In genomic region chr9:116661037-116661954, GRCh38 we compare ENCODE assay signal across 8 cellular contexts. TPM values are rescaled to one million over a fixed set of nuclear protein-coding genes. Genes with fewer than 3 reads are reported as not detected.
A peak's percentile ranks its signal among the peaks of the same experiment; 100 is the strongest.
DNase-seq lines count a peak whose midpoint lies in the region; ATAC-seq, FAIRE-seq and TF ChIP-seq lines count a peak whose summit lies in the region.

No MANE protein-coding gene starts in this region.

- no peaks in the 10 kb centered on the region; the same call in 1 of the 2 replicates for H3K27me3 Mint-ChIP-seq in H9 (ENCODE audit: low read depth)
- no peaks in the 10 kb centered on the region for H3K27me3 Mint-ChIP-seq in activated CD4-positive, alpha-beta memory T cell treated with anti-CD3 and anti-CD28 coated beads for 36 hours

- H3K4me3 Mint-ChIP-seq in H9: no peak overlapping the region
- no peak overlapping the region for H3K4me3 Mint-ChIP-seq in activated CD4-positive, alpha-beta memory T cell treated with anti-CD3 and anti-CD28 coated beads for 36 hours

- no peak overlapping the region for H3K27ac Mint-ChIP-seq in H9
- H3K27ac Mint-ChIP-seq in activated CD4-positive, alpha-beta memory T cell treated with anti-CD3 and anti-CD28 coated beads for 36 hours: no peak overlapping the region

- H3K4me3 ChIP-seq in MG63 (no peak overlapping the region), RWPE2 (ENCODE audit: severe bottlenecking) (no peak overlapping the region), endothelial cell of umbilical vein (replicated peaks in 1 of 3; ENCODE audit: insufficient read depth in 1 of 3, low read depth in 1 of 3, low read length in 3 of 3) (no peak overlapping the region), mesendoderm (ENCODE audit: low read length) (no peak overlapping the region)

- no peak overlapping the region for H2BK15ac ChIP-seq in H9 (ENCODE audit: low read depth, low read length)
- H2BK15ac ChIP-seq in mesendoderm (replicated peaks; ENCODE audit: low read depth): no peak overlapping the region

- no TSS peak for BruUV-seq in endothelial cell of umbilical vein (replicated peaks; lab: Mats Ljungman, UMichigan)

- H3K9me3 ChIP-seq in H9 (ENCODE audit: control insufficient read depth, low read depth, low read length): no peaks in the 10 kb centered on the region
- no peaks in the 10 kb centered on the region for H3K9me3 ChIP-seq in MG63
- H3K9me3 ChIP-seq in RWPE2 (ENCODE audit: severe bottlenecking): no peaks in the 10 kb centered on the region
- H3K9me3 ChIP-seq in endothelial cell of umbilical vein (replicated peaks; ENCODE audit: control insufficient read depth, insufficient read depth, low read length): no peaks in the 10 kb centered on the region

- H2BK12ac ChIP-seq in H9 (ENCODE audit: insufficient read length, low read depth, low read length): no peak overlapping the region

- H3K4me1 Mint-ChIP-seq in H9: peaks cover 5 to 6% of the 10 kb centered on the region in 2 experiments
- no peaks in the 10 kb centered on the region for H3K4me1 Mint-ChIP-seq in activated CD4-positive, alpha-beta memory T cell treated with anti-CD3 and anti-CD28 coated beads for 36 hours (ENCODE audit: low read depth)

- TF ChIP-seq CTCF in H9 (conservative IDR thresholded peaks at IDR 0.05) (peak; percentile 85), RWPE2 (IDR thresholded peaks at IDR 0.05; ENCODE audit: poor library complexity, severe bottlenecking) (peak; percentile 83), endothelial cell of umbilical vein (IDR thresholded peaks at IDR 0.05; ENCODE audit: extremely low read depth in 1 of 2, insufficient read depth in 1 of 2, low read depth in 1 of 2, low read length in 2 of 2) (peak; percentile 51 to 59)

- H3K36me3 ChIP-seq in MG63 (no peaks in the 10 kb centered on the region), RWPE2 (ENCODE audit: low read depth) (no peaks in the 10 kb centered on the region), endothelial cell of umbilical vein (ENCODE audit: control insufficient read depth in 2 of 2, extremely low read depth in 1 of 2, insufficient read depth in 2 of 2, low read length in 2 of 2) (no peaks in the 10 kb centered on the region), mesendoderm (ENCODE audit: control insufficient read depth, insufficient read depth, low read length) (no peaks in the 10 kb centered on the region)

- peak; percentile 78 for FAIRE-seq in endothelial cell of umbilical vein (lab: Jason Lieb, UNC)

- H3K27ac ChIP-seq in H9 (ENCODE audit: insufficient read length, low read depth, low read length): no peak overlapping the region
- H3K27ac ChIP-seq in RWPE2 (ENCODE audit: poor library complexity, severe bottlenecking): no peak overlapping the region
- H3K27ac ChIP-seq in endothelial cell of umbilical vein (ENCODE audit: insufficient read depth, low read depth, low read length): no peak overlapping the region
- no peak overlapping the region for H3K27ac ChIP-seq in mesendoderm (ENCODE audit: low read depth, low read length)

- no peaks in the 10 kb centered on the region for H3K79me1 ChIP-seq in H9 (ENCODE audit: insufficient read depth, low read depth, low read length, poor library complexity, severe bottlenecking)
- no peaks in the 10 kb centered on the region for H3K79me1 ChIP-seq in mesendoderm (ENCODE audit: low read length)

- H3K4ac ChIP-seq in H9 (ENCODE audit: low read depth, low read length) (no peak overlapping the region), mesendoderm (ENCODE audit: low read depth, low read length) (no peak overlapping the region)

- no peaks in the 10 kb centered on the region for H3K4me1 ChIP-seq in H9 (ENCODE audit: insufficient read depth, low read length)
- H3K4me1 ChIP-seq in RWPE2 (ENCODE audit: insufficient read depth, poor library complexity, severe bottlenecking): peaks cover 5% of the 10 kb centered on the region
- H3K4me1 ChIP-seq in endothelial cell of umbilical vein (ENCODE audit: control insufficient read depth, extremely low read depth, insufficient read depth, low read length): no peaks in the 10 kb centered on the region
- H3K4me1 ChIP-seq in mesendoderm (ENCODE audit: control insufficient read depth, low read depth, low read length): no peaks in the 10 kb centered on the region

- no peaks in the 10 kb centered on the region for H3K27me3 ChIP-seq in H9 (ENCODE audit: insufficient read depth, low read length)
- H3K27me3 ChIP-seq in MG63: no peaks in the 10 kb centered on the region
- H3K27me3 ChIP-seq in RWPE2 (ENCODE audit: insufficient read depth, poor library complexity, severe bottlenecking): no peaks in the 10 kb centered on the region
- H3K27me3 ChIP-seq in endothelial cell of umbilical vein (ENCODE audit: control insufficient read depth in 2 of 2, insufficient read depth in 2 of 2, low read length in 2 of 2): no peaks in the 10 kb centered on the region
- H3K27me3 ChIP-seq in mesendoderm (ENCODE audit: insufficient read depth, low read length, poor library complexity): no peaks in the 10 kb centered on the region

- no peaks in the 10 kb centered on the region for H3K9me3 Mint-ChIP-seq in H9
- no peaks in the 10 kb centered on the region for H3K9me3 Mint-ChIP-seq in activated CD4-positive, alpha-beta memory T cell treated with anti-CD3 and anti-CD28 coated beads for 36 hours

- dilution Hi-C loops in endothelial cell of umbilical vein (cut with MboI; ENCODE audit: extremely low pct_ligation_motif_present, low sequenced_read_pairs): no loop called here

- H3K9ac ChIP-seq in H9 (ENCODE audit: extremely low read depth, insufficient read length, low read length): no peak overlapping the region
- no peak overlapping the region for H3K9ac ChIP-seq in endothelial cell of umbilical vein (replicated peaks; ENCODE audit: extremely low read depth, insufficient read depth, low read length)
- no peak overlapping the region for H3K9ac ChIP-seq in mesendoderm (ENCODE audit: low read length)

- CTCF ChIA-PET in endothelial cell of umbilical vein (lab: Charles Lee): interaction anchor here (1.3 to 1.7 kb wide), 2 partner anchors 509 to 1068 kb away, joined by 4 to 17 read pairs; no protein-coding TSS in a partner anchor
- CTCF ChIA-PET in activated CD4-positive, alpha-beta memory T cell treated with anti-CD3 and anti-CD28 coated beads for 36 hours (lab: Charles Lee): interaction anchor here (0.8 to 2.2 kb wide), 4 partner anchors 15 to 1067 kb away, joined by 3 to 7 read pairs (median 4); no protein-coding TSS in a partner anchor

- peak; percentile 10 for DNase-seq in 8988T
- peak; percentile 68 for DNase-seq in GM04503 (ENCODE audit: low read depth)
- peak; percentile 41 for DNase-seq in H9
- peak; percentile 16 for DNase-seq in MG63
- no peak for DNase-seq in RWPE2 (ENCODE audit: low spot score)
- peak; percentile 58 for DNase-seq in endothelial cell of umbilical vein (ENCODE audit: low read depth, low spot score)
- peak; percentile 86 for DNase-seq in mesendoderm
- DNase-seq in activated CD4-positive, alpha-beta memory T cell treated with anti-CD3 and anti-CD28 coated beads for 36 hours: no peak

- no peaks in the 10 kb centered on the region for H3K23me2 ChIP-seq in H9 (ENCODE audit: insufficient read length, low read depth, low read length, poor library complexity, severe bottlenecking)

- H3K23ac ChIP-seq in H9 (ENCODE audit: insufficient read length, low read depth, low read length): no peak overlapping the region
- no peak overlapping the region for H3K23ac ChIP-seq in mesendoderm (ENCODE audit: low read length)

- intact Hi-C loops in endothelial cell of umbilical vein (cut with micrococcal nuclease): loop anchor here (1.0 to 5.0 kb wide), 4 partner anchors 72 to 1070 kb away; no protein-coding TSS in a partner anchor
- intact Hi-C loops in activated CD4-positive, alpha-beta memory T cell treated with anti-CD3 and anti-CD28 coated beads for 36 hours (cut with micrococcal nuclease): loop anchor here (1.0 kb wide), 2 partner anchors 72 to 1068 kb away; no protein-coding TSS in a partner anchor

- no peak overlapping the region for H2BK120ac ChIP-seq in H9 (ENCODE audit: low read depth, low read length, poor library complexity, severe bottlenecking)
- no peak overlapping the region for H2BK120ac ChIP-seq in mesendoderm (ENCODE audit: low read depth, low read length)

- H3K36me3 Mint-ChIP-seq in H9 (ENCODE audit: insufficient read depth in 1 of 3, low read depth in 3 of 3): no peaks in the 10 kb centered on the region
- no peaks in the 10 kb centered on the region for H3K36me3 Mint-ChIP-seq in activated CD4-positive, alpha-beta memory T cell treated with anti-CD3 and anti-CD28 coated beads for 36 hours

- H3K4me2 ChIP-seq in H9 (ENCODE audit: insufficient read depth, insufficient read length, low read length) (no peak overlapping the region), endothelial cell of umbilical vein (ENCODE audit: insufficient read depth, low read length) (no peak overlapping the region), mesendoderm (ENCODE audit: low read length) (no peak overlapping the region)

- no peak overlapping the region for H2BK20ac ChIP-seq in H9 (ENCODE audit: low read depth, low read length, poor library complexity, severe bottlenecking)

- no peak overlapping the region for H3K14ac ChIP-seq in H9 (ENCODE audit: insufficient read depth, low read length)

- H3T11ph ChIP-seq in H9 (ENCODE audit: low read length): no peak overlapping the region

- TF ChIP-seq POLR2A in endothelial cell of umbilical vein (IDR thresholded peaks at IDR 0.05; ENCODE audit: low read depth, low read length): no peak

- H3K56ac ChIP-seq in H9 (ENCODE audit: insufficient read length, low read depth, low read length): no peak overlapping the region
- no peak overlapping the region for H3K56ac ChIP-seq in mesendoderm (ENCODE audit: low read length)

- H4K91ac ChIP-seq in H9 (ENCODE audit: insufficient read length, low read depth, low read length): no peak overlapping the region

- H3K9me1 ChIP-seq in endothelial cell of umbilical vein (replicated peaks; ENCODE audit: control insufficient read depth, extremely low read depth, insufficient read depth, low read length): no peaks in the 10 kb centered on the region

- no peak overlapping the region for H2AK5ac ChIP-seq in H9 (ENCODE audit: insufficient read length, low read length)
- no peak overlapping the region for H2AK5ac ChIP-seq in mesendoderm (ENCODE audit: low read length)

- H4K5ac ChIP-seq in H9 (ENCODE audit: insufficient read length, low read depth, low read length) (no peak overlapping the region), mesendoderm (ENCODE audit: low read length) (no peak overlapping the region)

- H4K8ac ChIP-seq in H9 (replicated peaks; ENCODE audit: insufficient read length, low read depth, low read length) (no peak overlapping the region), mesendoderm (ENCODE audit: low read depth, low read length) (no peak overlapping the region)

- H2BK5ac ChIP-seq in H9 (ENCODE audit: insufficient read length, low read length): no peak overlapping the region
- no peak overlapping the region for H2BK5ac ChIP-seq in mesendoderm (ENCODE audit: low read length)

- H2AFZ ChIP-seq in H9 (ENCODE audit: low read length): no peak overlapping the region
- H2AFZ ChIP-seq in endothelial cell of umbilical vein (ENCODE audit: low read depth, low read length): no peak overlapping the region

- H3K18ac ChIP-seq in H9 (ENCODE audit: insufficient read length, low read depth, low read length): no peak overlapping the region
- no peak overlapping the region for H3K18ac ChIP-seq in mesendoderm (ENCODE audit: low read length)

- ATAC-seq in RWPE2 (ENCODE audit: low read depth): peak; percentile 84

- WGBS in H9 (ENCODE audit: extremely low coverage, insufficient read length, low lambda C conversion rate): no CpG with 5 or more reads among the region's 7 CpGs
- WGBS in mesendoderm (ENCODE audit: extremely low coverage, insufficient coverage, low lambda C conversion rate): no CpG with 5 or more reads among the region's 7 CpGs

- POLR2A ChIA-PET in endothelial cell of umbilical vein (lab: Charles Lee): no interaction called here
- POLR2A ChIA-PET in activated CD4-positive, alpha-beta memory T cell treated with anti-CD3 and anti-CD28 coated beads for 36 hours (lab: Charles Lee): no interaction called here

- H3K79me2 ChIP-seq in H9 (ENCODE audit: insufficient read depth, low read length) (no peaks in the 10 kb centered on the region), endothelial cell of umbilical vein (ENCODE audit: control insufficient read depth, insufficient read depth, low read length) (no peaks in the 10 kb centered on the region), mesendoderm (ENCODE audit: control insufficient read depth, insufficient read depth, low read length) (no peaks in the 10 kb centered on the region)

- H4K20me1 ChIP-seq in H9 (ENCODE audit: control insufficient read depth, insufficient read depth, insufficient read length) (no peaks in the 10 kb centered on the region), endothelial cell of umbilical vein (replicated peaks; ENCODE audit: control insufficient read depth, extremely low read depth, insufficient read depth, low read length) (no peaks in the 10 kb centered on the region)

RNA-seq across cellular contexts. Expression of gene TRIM32, which starts 25.8 kb away (rescaled TPM):
- total RNA-seq in H9 (2021): 12.9 and 15.5 TPM in 2 replicates
- total RNA-seq in MG63 (2014; rRNA removed; shearing (Covaris generic); ENCODE audit: low replicate concordance): 14.2 and 25.1 TPM in 2 replicates
- 18.2 and 18.4 TPM in 2 replicates for total RNA-seq in endothelial cell of umbilical vein
- polyA plus RNA-seq in endothelial cell of umbilical vein: 10.5 and 10.8 TPM in 2 replicates
- 7.8 and 8.4 TPM in 2 replicates for polyA plus RNA-seq in endothelial cell of umbilical vein (2011; cell fraction: cytosol; rRNA removed)
- 9.3 and 9.6 TPM in 2 replicates for polyA plus RNA-seq in endothelial cell of umbilical vein (2011; cell fraction: nucleus; rRNA removed)
- polyA plus RNA-seq in endothelial cell of umbilical vein (2012): 11.7 and 12.7 TPM in 2 replicates
- 40.0 and 46.0 TPM in 2 replicates for polyA minus RNA-seq in endothelial cell of umbilical vein
- 11.1 TPM for polyA minus RNA-seq in endothelial cell of umbilical vein (2011; cell fraction: cytosol; rRNA and poly(A)+ RNA removed)
- polyA minus RNA-seq in endothelial cell of umbilical vein (2011; cell fraction: nucleus; rRNA and poly(A)+ RNA removed): 14.0 and 19.3 TPM in 2 replicates
- 6.3 TPM for polyA plus RNA-seq in mesendoderm (2013, experiment 1 of 2)
- 6.5 TPM for polyA plus RNA-seq in mesendoderm (2013, experiment 2 of 2)
- total RNA-seq in activated CD4-positive, alpha-beta memory T cell treated with anti-CD3 and anti-CD28 coated beads for 36 hours: 10 to 100 TPM; 13.3 to 14.3 TPM

Comparison
In these comparisons a context has a peak if more than half of its experiments do, and no peak if none do; other contexts are left out.
1. DNase-seq: peak in 8988T (single experiment), GM04503 (single experiment), H9 (single experiment), MG63 (single experiment), endothelial cell of umbilical vein (single experiment) and mesendoderm (single experiment); none in RWPE2 (single experiment) and activated CD4-positive, alpha-beta memory T cell treated with anti-CD3 and anti-CD28 coated beads for 36 hours (single experiment).
2. Peak in every context shown above with its lines, with median percentiles within 50 percentile points of each other: CTCF ChIP-seq.